In genomic region chr22:45579806-45580702, GRCh38 we compare ENCODE assay signal across 22 cellular contexts.
"Had no signal": no experiment of that assay in that cellular context is flagged by ENCODE, and none has a peak within 500 bp of the region (broad histone marks: within the 10 kb centered on the region; RNA-seq: fewer than 3 reads in every experiment).

No MANE protein-coding gene starts in this region.

- H3K27me3 Mint-ChIP-seq: type B pancreatic cell had no signal

- H3K27ac ChIP-seq: epithelial cell of prostate, gastroesophageal sphincter, sigmoid colon, WERI-Rb-1 had no signal

- H3K27ac Mint-ChIP-seq: activated naive CD4-positive, alpha-beta T cell treated with anti-CD3 and anti-CD28 coated beads for 36 hours; activated naive CD8-positive, alpha-beta T cell treated with anti-CD3 and anti-CD28 coated beads, Interleukin-2, amount 10 ng/mL, durations not matched to agents 7 days and 5 days; type B pancreatic cell had no signal

- ATAC-seq: gastroesophageal sphincter, left cardiac atrium, mucosa of descending colon had no signal

- H3K4me3 Mint-ChIP-seq: activated naive CD4-positive, alpha-beta T cell treated with anti-CD3 and anti-CD28 coated beads for 36 hours; activated naive CD8-positive, alpha-beta T cell treated with anti-CD3 and anti-CD28 coated beads, Interleukin-2, amount 10 ng/mL, durations not matched to agents 7 days and 5 days; type B pancreatic cell had no signal

- H3K9me3 Mint-ChIP-seq: activated naive CD8-positive, alpha-beta T cell treated with anti-CD3 and anti-CD28 coated beads, Interleukin-2, amount 10 ng/mL, durations not matched to agents 7 days and 5 days; type B pancreatic cell had no signal

- H3K4me3 ChIP-seq: gastroesophageal sphincter, mucosa of descending colon, sigmoid colon had no signal

- H3K36me3 ChIP-seq: WERI-Rb-1 had no signal

- DNase-seq: activated CD4-positive, alpha-beta T cell treated with anti-CD3 and anti-CD28 coated beads for 1 hour; activated CD4-positive, alpha-beta T cell treated with anti-CD3 and anti-CD28 coated beads, Interleukin-2, amount 50 U/mL, for 48 hours; activated effector memory CD4-positive, alpha-beta T cell treated with Interleukin-2 at 50 U/mL for 16 hours; activated naive CD4-positive, alpha-beta T cell treated with anti-CD3 and anti-CD28 coated beads for 36 hours; activated naive CD8-positive, alpha-beta T cell treated with anti-CD3 and anti-CD28 coated beads, Interleukin-2, amount 10 ng/mL, durations not matched to agents 7 days and 5 days; activated T-cell treated with anti-CD3 and anti-CD28 coated beads, Interleukin-2, amount 50 U/mL, for 48 hours; amniotic stem cell; cerebellar nuclear complex; cortex of kidney; head of caudate nucleus; left cardiac atrium; mucosa of descending colon; occipital lobe; sigmoid colon; stimulated activated CD4-positive, alpha-beta T cell treated with anti-CD3 and anti-CD28 coated beads, Interleukin-4, amount 100 ng/mL, for 24 hours; T-helper 1 cell; WERI-Rb-1 had no signal

- H3K36me3 Mint-ChIP-seq: activated naive CD8-positive, alpha-beta T cell treated with anti-CD3 and anti-CD28 coated beads, Interleukin-2, amount 10 ng/mL, durations not matched to agents 7 days and 5 days; type B pancreatic cell had no signal

- H3K9me3 ChIP-seq: gastroesophageal sphincter, mucosa of descending colon, sigmoid colon had no signal

- FAIRE-seq: islet of Langerhans, TTC549 had no signal
